In genomic region chr10:15439381-15439837, GRCh38 we compare ENCODE assay signal across 9 cellular contexts.
DNase-seq lines count a peak whose midpoint lies in the region; ATAC-seq and TF ChIP-seq lines count a peak whose summit lies in the region.
"Had no signal": no experiment of that assay in that cellular context is flagged by ENCODE, and none has a peak within 500 bp of the region (broad histone marks: within the 10 kb centered on the region; RNA-seq: fewer than 3 reads in every experiment).

No MANE protein-coding gene starts in this region.

- H3K4me1 ChIP-seq in RWPE2 (ENCODE audit: insufficient read depth, poor library complexity, severe bottlenecking) = no peaks in the 10 kb centered on the region

- no peaks in the 10 kb centered on the region for H3K9me3 ChIP-seq in RWPE2 (ENCODE audit: severe bottlenecking)

- ATAC-seq in RWPE2 (ENCODE audit: low read depth) = peak; percentile 26; the same call in 1 of the 3 replicates
- ATAC-seq in omental fat pad (ENCODE audit: low FRiP score) = peak; percentile 87
- ATAC-seq in HG02571 (IDR thresholded peaks at IDR 0.05; ENCODE audit: unreplicated experiment) = no peak
- ATAC-seq in HG02973 (IDR thresholded peaks at IDR 0.05; ENCODE audit: unreplicated experiment) = no peak

- peak; percentile 69 for DNase-seq in AG20443 (ENCODE audit: low spot score)
- no peak for DNase-seq in RWPE2 (ENCODE audit: low spot score)
- peak; percentile 68 for DNase-seq in fibroblast of mammary gland (ENCODE audit: low read depth)
- DNase-seq in omental fat pad (ENCODE audit: low spot score) = no peak
- DNase-seq in NCI-H774 (lab: John Stamatoyannopoulos, UW) = no peak
- DNase-seq in epidermal melanocyte (ENCODE audit: insufficient read length, low spot score) = no peak
- DNase-seq: NCI-H1092 treated with DMSO at 0.1 percent for 48 hours had no signal

- peak; percentile 16 for TF ChIP-seq CTCF in RWPE2 (IDR thresholded peaks at IDR 0.05; ENCODE audit: poor library complexity, severe bottlenecking)
- peak; percentile 53 for TF ChIP-seq CTCF in fibroblast of mammary gland (conservative IDR thresholded peaks at IDR 0.05; ENCODE audit: control insufficient read depth, insufficient read depth, low read depth, low read length)
- TF ChIP-seq CTCF in omental fat pad (IDR thresholded peaks at IDR 0.05) = no peak

- no peaks in the 10 kb centered on the region for H3K36me3 ChIP-seq in RWPE2 (ENCODE audit: low read depth)

- no peaks in the 10 kb centered on the region for H3K27me3 ChIP-seq in RWPE2 (ENCODE audit: insufficient read depth, poor library complexity, severe bottlenecking)

- no peak overlapping the region for H3K27ac ChIP-seq in RWPE2 (ENCODE audit: poor library complexity, severe bottlenecking)

- no peak overlapping the region for H3K4me3 ChIP-seq in RWPE2 (ENCODE audit: severe bottlenecking)
- H3K4me3 ChIP-seq in fibroblast of mammary gland (ENCODE audit: control insufficient read depth, low read depth, low read length) = peak overlapping the region; percentile 25

Comparison
In these comparisons a context has a peak if more than half of its experiments do, and no peak if none do; other contexts are left out.
1. DNase-seq: peak in AG20443 (single experiment) and fibroblast of mammary gland (single experiment); none in RWPE2 (single experiment), omental fat pad (single experiment), NCI-H774 (single experiment) and epidermal melanocyte (single experiment).
2. ATAC-seq: peak in RWPE2 (single experiment) and omental fat pad (single experiment); none in HG02571 (single experiment) and HG02973 (single experiment).
3. CTCF ChIP-seq: peak in RWPE2 (single experiment) and fibroblast of mammary gland (single experiment); none in omental fat pad (0 of 3).